12 cellular contexts compared by ENCODE assay signal in the genomic region with DNA sequence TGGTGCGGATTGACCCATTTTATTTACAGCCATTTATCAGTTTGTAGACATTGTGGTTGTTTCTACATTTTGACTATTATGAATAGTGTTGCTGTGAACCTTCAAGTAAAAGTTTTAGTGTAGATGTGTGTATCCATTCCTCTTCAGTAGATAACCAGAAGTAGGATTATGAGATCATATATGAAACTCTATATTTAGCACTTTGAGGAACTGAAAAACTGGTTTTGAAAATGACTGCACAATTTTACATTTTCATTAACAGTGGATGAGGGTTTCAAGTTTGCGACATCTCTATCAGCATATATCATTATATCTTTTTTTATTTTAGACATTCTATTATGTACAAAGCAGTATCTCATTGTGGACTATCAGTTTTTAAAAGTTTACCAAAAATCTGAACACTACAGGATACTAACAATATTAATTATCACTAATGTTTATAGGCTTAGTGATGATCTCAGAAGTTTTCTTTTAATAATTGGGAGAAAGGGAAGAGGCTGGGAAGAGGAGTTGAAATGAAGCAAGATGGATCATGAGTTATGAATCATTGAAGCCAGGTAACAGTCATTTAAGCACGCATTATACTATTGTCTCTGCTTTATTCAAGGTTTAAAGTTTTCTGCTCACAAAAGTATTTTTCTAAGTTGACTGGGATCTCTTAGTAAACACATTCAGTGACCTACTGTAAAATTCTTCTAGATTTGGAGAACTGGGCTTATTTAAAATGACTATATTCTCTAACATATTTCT.
A peak's percentile ranks its signal among the peaks of the same experiment; 100 is the strongest.
DNase-seq lines count a peak whose midpoint lies in the region; ATAC-seq, FAIRE-seq and TF ChIP-seq lines count a peak whose summit lies in the region.
"Had no signal": no experiment of that assay in that cellular context is flagged by ENCODE, and none has a peak within 500 bp of the region (broad histone marks: within the 10 kb centered on the region; RNA-seq: fewer than 3 reads in every experiment).

No MANE protein-coding gene starts in this region.

- peak; percentile 88 for ATAC-seq in GM21390 (IDR thresholded peaks at IDR 0.05; ENCODE audit: unreplicated experiment)
- peak; percentile 81 for ATAC-seq in HG03045 (IDR thresholded peaks at IDR 0.05; ENCODE audit: unreplicated experiment)
- ATAC-seq in body of pancreas, result no peak
- no peak for ATAC-seq in sciatic nerve
- ATAC-seq: activated naive CD8-positive, alpha-beta T cell treated with anti-CD3 and anti-CD28 coated beads, Interleukin-2, amount 50 U/mL, for 24 hours had no signal

- DNase-seq in GM18507 (ENCODE audit: extremely low spot score, insufficient read length, low read depth), result no peak
- DNase-seq in NAMALWA (ENCODE audit: low spot score), result peak; percentile 21
- no peak for DNase-seq in NCI-H2029 treated with DMSO at 0.1 percent for 48 hours (lab: John Stamatoyannopoulos, UW)
- DNase-seq in body of pancreas, result no peak
- no peak for DNase-seq in sciatic nerve (ENCODE audit: low spot score)
- DNase-seq in NCI-H1694 (lab: John Stamatoyannopoulos, UW), result no peak
- DNase-seq: activated naive CD8-positive, alpha-beta T cell treated with anti-CD3 and anti-CD28 coated beads, Interleukin-2, amount 50 U/mL, for 24 hours; NCI-H2107; Right ventricle myocardium superior had no signal

- peak; percentile 80 for FAIRE-seq in GM18507 (lab: Jason Lieb, UNC)
- FAIRE-seq: HTR-8/SVneo had no signal

- H3K9me3 ChIP-seq in body of pancreas, result no peaks in the 10 kb centered on the region

- no peaks in the 10 kb centered on the region for H3K4me1 ChIP-seq in body of pancreas

- no peak overlapping the region for H3K4me3 ChIP-seq in body of pancreas

- no peaks in the 10 kb centered on the region for H3K27me3 ChIP-seq in body of pancreas

- 86 to 89% methylated on average over 3 of the region's 3 CpGs for WGBS in body of pancreas, 2 donors

- no peak for TF ChIP-seq CTCF in body of pancreas (IDR thresholded peaks at IDR 0.05)

- no peak overlapping the region for H3K27ac ChIP-seq in body of pancreas

- no peak for TF ChIP-seq POLR2A in body of pancreas (IDR thresholded peaks at IDR 0.05)

- H3K36me3 ChIP-seq in body of pancreas (replicated peaks in 1 of 2; ENCODE audit: insufficient read depth in 1 of 2, low read depth in 2 of 2), result no peaks in the 10 kb centered on the region

- intact Hi-C loops in body of pancreas (cut with DNase I), result no loop called here
- intact Hi-C loops in sciatic nerve (cut with DNase I), result no loop called here

Comparison
In these comparisons a context has a peak if more than half of its experiments do, and no peak if none do; other contexts are left out.
1. ATAC-seq: peak in GM21390 (single experiment) and HG03045 (single experiment); none in body of pancreas (single experiment) and sciatic nerve (single experiment).